Comparison of ENCODE assay signal across 23 cellular contexts in the genomic region with DNA sequence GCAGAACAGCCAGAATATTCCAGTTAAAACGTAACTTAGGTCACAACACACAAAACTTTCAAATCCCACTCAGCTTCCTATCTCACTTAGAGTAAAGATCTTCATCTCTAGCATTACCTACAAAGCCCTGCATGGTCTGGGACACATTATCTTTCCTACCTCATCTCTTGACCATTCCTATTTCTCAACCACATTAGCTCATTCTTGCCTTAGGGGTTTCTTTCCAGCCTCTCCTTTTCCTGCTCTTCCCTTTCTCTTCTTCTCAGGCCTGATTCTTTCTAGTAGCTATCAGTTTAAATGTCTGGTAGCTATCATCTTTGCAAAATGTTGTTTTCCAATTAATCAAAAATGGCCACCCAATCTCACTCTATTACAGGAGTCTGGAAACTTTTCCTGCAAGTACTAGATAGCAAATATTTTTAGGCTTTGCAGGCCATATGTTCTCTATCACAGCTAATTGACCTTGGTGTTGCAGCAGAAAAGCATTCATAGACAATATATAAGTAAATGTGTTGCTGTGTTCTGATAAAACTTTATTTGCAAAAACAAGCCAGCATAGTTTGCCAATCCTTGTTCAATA. TPM values are rescaled to one million over a fixed set of nuclear protein-coding genes. Genes with fewer than 3 reads are reported as not detected.
DNase-seq lines count a peak whose midpoint lies in the region; ATAC-seq and TF ChIP-seq lines count a peak whose summit lies in the region.
"Had no signal": no experiment of that assay in that cellular context is flagged by ENCODE, and none has a peak within 500 bp of the region (broad histone marks: within the 10 kb centered on the region; RNA-seq: fewer than 3 reads in every experiment).

No MANE protein-coding gene starts in this region.

- H3K9me3 ChIP-seq in OCI-LY3 (ENCODE audit: insufficient read depth, low read length), result no peaks in the 10 kb centered on the region
- H3K9me3 ChIP-seq in osteoblast (ENCODE audit: low read depth, low read length), result no peaks in the 10 kb centered on the region
- H3K9me3 ChIP-seq in WERI-Rb-1 (ENCODE audit: severe bottlenecking), result no peaks in the 10 kb centered on the region
- H3K9me3 ChIP-seq: HAP-1, tibial artery had no signal

- H2AFZ ChIP-seq in OCI-LY3 (ENCODE audit: low read depth, low read length) (0 out of 2 replicates have a peak overlapping the region, but pooled peaks have one; percentile 87), osteoblast (ENCODE audit: low read length) (peak overlapping the region; percentile 4)

- H3K27me3 ChIP-seq in OCI-LY3 (ENCODE audit: low read depth, low read length) (peaks cover 11% of the 10 kb centered on the region), osteoblast (ENCODE audit: insufficient read depth, low read length) (no peaks in the 10 kb centered on the region), WERI-Rb-1 (ENCODE audit: insufficient read depth, low read depth, severe bottlenecking) (no peaks in the 10 kb centered on the region)
- H3K27me3 ChIP-seq: tibial artery had no signal

- H3K36me3 ChIP-seq in OCI-LY3 (replicated peaks; ENCODE audit: low read depth, low read length) (no peaks in the 10 kb centered on the region), osteoblast (ENCODE audit: insufficient read depth, low read length) (no peaks in the 10 kb centered on the region), WERI-Rb-1 (no peaks in the 10 kb centered on the region)
- H3K36me3 ChIP-seq: HAP-1, tibial artery had no signal

- H3K4me3 ChIP-seq in OCI-LY3 (ENCODE audit: low read length) (no peak overlapping the region; the same call in 1 of the 2 replicates), osteoblast (ENCODE audit: insufficient read depth, low read length) (no peak overlapping the region), WERI-Rb-1 (ENCODE audit: low read depth, low read length) (no peak overlapping the region)
- H3K4me3 ChIP-seq: HAP-1, tibial artery had no signal

- H3K79me2 ChIP-seq in OCI-LY3 (ENCODE audit: low read length) (no peaks in the 10 kb centered on the region), osteoblast (ENCODE audit: insufficient read depth, low read length) (no peaks in the 10 kb centered on the region)

- peak overlapping the region; percentile 88; the same call in 1 of the 2 replicates for H3K4me2 ChIP-seq in OCI-LY3 (ENCODE audit: low read length)
- H3K4me2 ChIP-seq in osteoblast (ENCODE audit: insufficient read depth, low read length), result no peak overlapping the region

- H3K9ac ChIP-seq in OCI-LY3 (ENCODE audit: low read length), result no peak overlapping the region

- peaks cover 25% of the 10 kb centered on the region for H3K4me1 Mint-ChIP-seq in activated naive CD4-positive, alpha-beta T cell treated with anti-CD3 and anti-CD28 coated beads, Interleukin-2, amount 50 U/mL, for 24 hours
- peaks cover 16% of the 10 kb centered on the region for H3K4me1 Mint-ChIP-seq in central memory CD8-positive, alpha-beta T cell

- H3K4me1 ChIP-seq in OCI-LY3 (ENCODE audit: low read length) (peaks cover 11% of the 10 kb centered on the region), osteoblast (ENCODE audit: insufficient read depth, low read length) (no peaks in the 10 kb centered on the region)
- H3K4me1 ChIP-seq: HAP-1 had no signal

- H3K36me3 Mint-ChIP-seq in activated naive CD4-positive, alpha-beta T cell treated with anti-CD3 and anti-CD28 coated beads, Interleukin-2, amount 50 U/mL, for 24 hours, result no peaks in the 10 kb centered on the region
- no peaks in the 10 kb centered on the region for H3K36me3 Mint-ChIP-seq in central memory CD8-positive, alpha-beta T cell (ENCODE audit: insufficient read depth)
- H3K36me3 Mint-ChIP-seq: CD14-positive monocyte, IgD-negative memory B cell had no signal

- no peaks in the 10 kb centered on the region for H3K27me3 Mint-ChIP-seq in activated naive CD4-positive, alpha-beta T cell treated with anti-CD3 and anti-CD28 coated beads, Interleukin-2, amount 50 U/mL, for 24 hours
- no peaks in the 10 kb centered on the region for H3K27me3 Mint-ChIP-seq in central memory CD8-positive, alpha-beta T cell
- H3K27me3 Mint-ChIP-seq: IgD-negative memory B cell had no signal

- intact Hi-C loops in Right ventricle myocardium inferior (cut with DNase I), result no loop called here

- no peaks in the 10 kb centered on the region for H3K9me3 Mint-ChIP-seq in activated naive CD4-positive, alpha-beta T cell treated with anti-CD3 and anti-CD28 coated beads, Interleukin-2, amount 50 U/mL, for 24 hours
- no peaks in the 10 kb centered on the region for H3K9me3 Mint-ChIP-seq in central memory CD8-positive, alpha-beta T cell
- H3K9me3 Mint-ChIP-seq: IgD-negative memory B cell had no signal

- no peak overlapping the region for H3K27ac Mint-ChIP-seq in activated naive CD4-positive, alpha-beta T cell treated with anti-CD3 and anti-CD28 coated beads, Interleukin-2, amount 50 U/mL, for 24 hours
- H3K27ac Mint-ChIP-seq in central memory CD8-positive, alpha-beta T cell (ENCODE audit: low read depth), result no peak overlapping the region
- H3K27ac Mint-ChIP-seq: CD14-positive monocyte had no signal

- no peak for ATAC-seq in central memory CD8-positive, alpha-beta T cell (replicated peaks; ENCODE audit: extremely low read depth, poor library complexity, severe bottlenecking)
- ATAC-seq in HG03196 (IDR thresholded peaks at IDR 0.05; ENCODE audit: unreplicated experiment), result no peak
- no peak for ATAC-seq in Right ventricle myocardium inferior

- DNase-seq in activated naive CD4-positive, alpha-beta T cell (lab: John Stamatoyannopoulos, UW), result no peak
- no peak for DNase-seq in central memory CD8-positive, alpha-beta T cell (ENCODE audit: low spot score in 2 of 2)
- DNase-seq in osteoblast (ENCODE audit: insufficient read length, low spot score, missing footprints) (no peak), WERI-Rb-1 (no peak), Right ventricle myocardium inferior (ENCODE audit: missing footprints) (no peak)
- DNase-seq: ACHN; activated CD4-positive, CD25-positive, alpha-beta regulatory T cell; activated effector memory CD4-positive, alpha-beta T cell treated with Interleukin-2 at 50 U/mL for 16 hours; DND-41; hippocampal formation; kidney glomerular epithelial cell; MV-4-11; NCI-H187; NCI-H446 treated with DMSO at 0.1 percent for 48 hours; stimulated activated CD4-positive, alpha-beta T cell treated with anti-CD3 and anti-CD28 coated beads, Interleukin-12 subunit alpha, Interleukin-12 subunit beta, amount 100 ng/mL, for 4 hours; tibial artery had no signal

- no peaks in the 10 kb centered on the region for H4K20me1 ChIP-seq in OCI-LY3 (ENCODE audit: insufficient read depth, low read length)
- H4K20me1 ChIP-seq in osteoblast (ENCODE audit: insufficient read depth, low read length), result no peaks in the 10 kb centered on the region

- no peak for TF ChIP-seq CTCF in OCI-LY3 (IDR thresholded peaks at IDR 0.05; ENCODE audit: low read depth, low read length)
- TF ChIP-seq CTCF in osteoblast (IDR thresholded peaks at IDR 0.05; ENCODE audit: extremely low read depth, low read depth, low read length), result no peak
- TF ChIP-seq CTCF in WERI-Rb-1 (IDR thresholded peaks at IDR 0.05; ENCODE audit: low read depth, low read length), result no peak

- H3K27ac ChIP-seq in OCI-LY3 (ENCODE audit: low read length) (no peak overlapping the region), osteoblast (ENCODE audit: low read depth, low read length) (no peak overlapping the region), WERI-Rb-1 (no peak overlapping the region)
- H3K27ac ChIP-seq: HL-60, tibial artery had no signal

- H3K4me3 Mint-ChIP-seq in activated naive CD4-positive, alpha-beta T cell treated with anti-CD3 and anti-CD28 coated beads, Interleukin-2, amount 50 U/mL, for 24 hours, result peak overlapping the region; percentile 89
- peak overlapping the region; percentile 76 for H3K4me3 Mint-ChIP-seq in central memory CD8-positive, alpha-beta T cell
- H3K4me3 Mint-ChIP-seq: CD14-positive monocyte had no signal

RNA-seq across cellular contexts. Expression of a gene that starts 15.1 kb away (rescaled TPM):
- total RNA-seq in osteoblast (108 and 128 TPM in 2 replicates), Right ventricle myocardium inferior (54.6 TPM)
